ENCODE assay signal across 6 cellular contexts in the genomic region with DNA sequence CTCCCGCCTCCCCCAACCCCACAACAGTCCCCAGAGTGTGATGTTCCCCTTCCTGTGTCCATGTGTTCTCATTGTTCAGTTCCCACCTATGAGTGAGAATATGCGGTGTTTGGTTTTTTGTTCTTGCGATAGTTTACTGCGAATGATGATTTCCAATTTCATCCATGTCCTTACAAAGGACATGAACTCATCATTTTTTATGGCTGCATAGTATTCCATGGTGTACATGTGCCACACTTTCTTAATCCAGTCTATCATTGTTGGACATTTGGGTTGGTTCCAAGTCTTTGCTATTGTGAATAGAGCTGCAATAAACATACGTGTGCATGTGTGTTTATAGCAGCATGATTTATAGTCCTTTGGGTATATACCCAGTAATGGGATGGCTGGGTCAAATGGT. TPM values are rescaled to one million over a fixed set of nuclear protein-coding genes. Genes with fewer than 3 reads are reported as not detected.
DNase-seq lines count a peak whose midpoint lies in the region; ATAC-seq, FAIRE-seq and TF ChIP-seq lines count a peak whose summit lies in the region.
"Not testable (repeated sequence)": the region's sequence is repeated elsewhere in the genome, so short reads cannot be mapped to it uniquely, and the experiment has no call there.

No MANE protein-coding gene starts in this region.

- H3K4me3 Mint-ChIP-seq in T-helper 2 cell treated with Interferon-gamma antibody and Interleukin-4, amounts not matched to agents 5 μg/mL and 100 μg/mL, for 36 hours: peak overlapping the region; percentile 84
- peak overlapping the region; percentile 28 for H3K4me3 Mint-ChIP-seq in activated CD8-positive, alpha-beta memory T cell treated with anti-CD3 and anti-CD28 coated beads, Interleukin-2, amount 10 ng/mL, durations not matched to agents 7 days and 5 days
- H3K4me3 Mint-ChIP-seq in activated T-helper 2 cell treated with anti-CD3 and anti-CD28 coated beads, Interferon-gamma antibody, Interleukin-2, Interleukin-4, amounts not matched to agents 10 μg/mL and 5 μg/mL and 100 μg/mL, durations not matched to agents 14 hours and 24 hours and 36 hours (ENCODE audit: low read depth): peak overlapping the region; percentile 45
- H3K4me3 Mint-ChIP-seq in activated naive CD8-positive, alpha-beta T cell treated with anti-CD3 and anti-CD28 coated beads for 36 hours: peak overlapping the region; percentile 25
- peak overlapping the region; percentile 79 for H3K4me3 Mint-ChIP-seq in type B pancreatic cell

- in situ Hi-C loops in K562 (cut with MboI): not testable (repeated sequence)

- not testable (repeated sequence) for H3K4me3 ChIP-seq in K562

- not testable (repeated sequence) for H3K27ac ChIP-seq in K562 (ENCODE audit: extremely low read depth, low read depth, low read length)

- not testable (repeated sequence) for TF ChIP-seq EP300 in K562 (IDR thresholded peaks at IDR 0.05; ENCODE audit: low read length)

- H3K9ac ChIP-seq in K562 (ENCODE audit: insufficient read depth in 1 of 2, low read depth in 2 of 2, low read length in 2 of 2): not testable (repeated sequence)

- H3K27me3 Mint-ChIP-seq in T-helper 2 cell treated with Interferon-gamma antibody and Interleukin-4, amounts not matched to agents 5 μg/mL and 100 μg/mL, for 36 hours (ENCODE audit: low read depth); activated CD8-positive, alpha-beta memory T cell treated with anti-CD3 and anti-CD28 coated beads, Interleukin-2, amount 10 ng/mL, durations not matched to agents 7 days and 5 days; activated T-helper 2 cell treated with anti-CD3 and anti-CD28 coated beads, Interferon-gamma antibody, Interleukin-2, Interleukin-4, amounts not matched to agents 10 μg/mL and 5 μg/mL and 100 μg/mL, durations not matched to agents 14 hours and 24 hours and 36 hours (ENCODE audit: low read depth); activated naive CD8-positive, alpha-beta T cell treated with anti-CD3 and anti-CD28 coated beads for 36 hours; type B pancreatic cell: not testable (repeated sequence)

- TF ChIP-seq CTCF in K562 (IDR thresholded peaks at IDR 0.05 in 2 of 3, conservative IDR thresholded peaks at IDR 0.05 in 1 of 3; ENCODE audit: insufficient read depth in 2 of 3, low read depth in 1 of 3, low read length in 3 of 3); type B pancreatic cell (conservative IDR thresholded peaks at IDR 0.05): not testable (repeated sequence)

- H3K36me3 ChIP-seq in K562 (ENCODE audit: control insufficient read depth, insufficient read depth, low read length): not testable (repeated sequence)

- peaks cover 62% of the 10 kb centered on the region for H3K4me1 Mint-ChIP-seq in T-helper 2 cell treated with Interferon-gamma antibody and Interleukin-4, amounts not matched to agents 5 μg/mL and 100 μg/mL, for 36 hours (ENCODE audit: low read depth)
- peaks cover 57% of the 10 kb centered on the region for H3K4me1 Mint-ChIP-seq in activated CD8-positive, alpha-beta memory T cell treated with anti-CD3 and anti-CD28 coated beads, Interleukin-2, amount 10 ng/mL, durations not matched to agents 7 days and 5 days
- H3K4me1 Mint-ChIP-seq in activated T-helper 2 cell treated with anti-CD3 and anti-CD28 coated beads, Interferon-gamma antibody, Interleukin-2, Interleukin-4, amounts not matched to agents 10 μg/mL and 5 μg/mL and 100 μg/mL, durations not matched to agents 14 hours and 24 hours and 36 hours (ENCODE audit: low read depth): peaks cover 69% of the 10 kb centered on the region
- peaks cover 41% of the 10 kb centered on the region for H3K4me1 Mint-ChIP-seq in activated naive CD8-positive, alpha-beta T cell treated with anti-CD3 and anti-CD28 coated beads for 36 hours
- H3K4me1 Mint-ChIP-seq in type B pancreatic cell (ENCODE audit: unreplicated experiment): peaks cover 14% of the 10 kb centered on the region

- not testable (repeated sequence) for TF ChIP-seq RAD21 in K562 (CRISPR knock-in tag; conservative IDR thresholded peaks at IDR 0.05 in 1 of 2, IDR thresholded peaks at IDR 0.05 in 1 of 2)

- TF ChIP-seq POLR2A in K562 (conservative IDR thresholded peaks at IDR 0.05): not testable (repeated sequence)

- H3K79me2 ChIP-seq in K562 (ENCODE audit: control insufficient read depth, insufficient read depth, low read length): peaks cover 60% of the 10 kb centered on the region

- intact Hi-C loops in activated T-helper 2 cell treated with anti-CD3 and anti-CD28 coated beads, Interferon-gamma antibody, Interleukin-2, Interleukin-4, amounts not matched to agents 10 μg/mL and 5 μg/mL and 100 μg/mL, durations not matched to agents 14 hours and 24 hours and 36 hours (cut with micrococcal nuclease); K562 (cut with micrococcal nuclease): not testable (repeated sequence)

- H3K9me3 ChIP-seq in K562 (replicated peaks; ENCODE audit: control insufficient read depth, insufficient read depth, low read depth, low read length): not testable (repeated sequence)

- not testable (repeated sequence) for H3K27ac Mint-ChIP-seq in T-helper 2 cell treated with Interferon-gamma antibody and Interleukin-4, amounts not matched to agents 5 μg/mL and 100 μg/mL, for 36 hours; activated CD8-positive, alpha-beta memory T cell treated with anti-CD3 and anti-CD28 coated beads, Interleukin-2, amount 10 ng/mL, durations not matched to agents 7 days and 5 days; activated T-helper 2 cell treated with anti-CD3 and anti-CD28 coated beads, Interferon-gamma antibody, Interleukin-2, Interleukin-4, amounts not matched to agents 10 μg/mL and 5 μg/mL and 100 μg/mL, durations not matched to agents 14 hours and 24 hours and 36 hours; activated naive CD8-positive, alpha-beta T cell treated with anti-CD3 and anti-CD28 coated beads for 36 hours; type B pancreatic cell

- not testable (repeated sequence) for H4K20me1 ChIP-seq in K562 (replicated peaks; ENCODE audit: control insufficient read depth, insufficient read depth, low read length)

- H2AFZ ChIP-seq in K562 (ENCODE audit: low read depth, low read length): not testable (repeated sequence)

- not testable (repeated sequence) for ATAC-seq in activated CD8-positive, alpha-beta memory T cell treated with anti-CD3 and anti-CD28 coated beads, Interleukin-2, amount 10 ng/mL, durations not matched to agents 7 days and 5 days; K562

- not testable (repeated sequence) for H3K9me3 Mint-ChIP-seq in T-helper 2 cell treated with Interferon-gamma antibody and Interleukin-4, amounts not matched to agents 5 μg/mL and 100 μg/mL, for 36 hours; activated CD8-positive, alpha-beta memory T cell treated with anti-CD3 and anti-CD28 coated beads, Interleukin-2, amount 10 ng/mL, durations not matched to agents 7 days and 5 days (ENCODE audit: low read depth); activated T-helper 2 cell treated with anti-CD3 and anti-CD28 coated beads, Interferon-gamma antibody, Interleukin-2, Interleukin-4, amounts not matched to agents 10 μg/mL and 5 μg/mL and 100 μg/mL, durations not matched to agents 14 hours and 24 hours and 36 hours; activated naive CD8-positive, alpha-beta T cell treated with anti-CD3 and anti-CD28 coated beads for 36 hours; type B pancreatic cell

- POLR2A ChIA-PET in K562 (lab: Yijun Ruan, JAX): interaction anchor here (0.6 kb wide), 1 partner anchor 10 kb away, joined by 3 read pairs; no protein-coding TSS in a partner anchor

- H3K4me2 ChIP-seq in K562 (ENCODE audit: insufficient read depth, low read length): not testable (repeated sequence)

- not testable (repeated sequence) for DNase-seq in T-helper 2 cell treated with Interferon-gamma antibody and Interleukin-4, amounts not matched to agents 5 μg/mL and 100 μg/mL, for 36 hours (ENCODE audit: low spot score); activated CD8-positive, alpha-beta memory T cell treated with anti-CD3 and anti-CD28 coated beads, Interleukin-2, amount 10 ng/mL, durations not matched to agents 7 days and 5 days; activated T-helper 2 cell treated with anti-CD3 and anti-CD28 coated beads, Interferon-gamma antibody, Interleukin-2, Interleukin-4, amounts not matched to agents 10 μg/mL and 5 μg/mL and 100 μg/mL, durations not matched to agents 14 hours and 24 hours and 36 hours (ENCODE audit: low spot score); activated naive CD8-positive, alpha-beta T cell treated with anti-CD3 and anti-CD28 coated beads for 36 hours; K562 (ENCODE audit: extremely low read depth in 1 of 4, low spot score in 3 of 4); type B pancreatic cell (ENCODE audit: extremely low spot score, unreplicated experiment)

- H3K27me3 ChIP-seq in K562 (ENCODE audit: control insufficient read depth in 2 of 2, insufficient read depth in 2 of 2, low read length in 2 of 2): not testable (repeated sequence)

- CTCF ChIA-PET in activated CD8-positive, alpha-beta memory T cell treated with anti-CD3 and anti-CD28 coated beads, Interleukin-2, amount 10 ng/mL, durations not matched to agents 7 days and 5 days (lab: Charles Lee): interaction anchor here (2.6 kb wide), 1 partner anchor 11 kb away, joined by 11 read pairs; no protein-coding TSS in a partner anchor
- CTCF ChIA-PET in K562 (lab: Yijun Ruan, JAX; ENCODE audit: low intra/inter-chr PET ratio): not testable (repeated sequence)

- WGBS in K562 (ENCODE audit: insufficient coverage, low coverage, missing lambda C conversion rate): 95% methylated on average over 3 of the region's 5 CpGs

- BruUV-seq in K562 (replicated peaks; lab: Mats Ljungman, UMichigan): not testable (repeated sequence)

- H3K36me3 Mint-ChIP-seq in T-helper 2 cell treated with Interferon-gamma antibody and Interleukin-4, amounts not matched to agents 5 μg/mL and 100 μg/mL, for 36 hours (ENCODE audit: low read depth): peaks cover 47% of the 10 kb centered on the region
- peaks cover 32% of the 10 kb centered on the region for H3K36me3 Mint-ChIP-seq in activated CD8-positive, alpha-beta memory T cell treated with anti-CD3 and anti-CD28 coated beads, Interleukin-2, amount 10 ng/mL, durations not matched to agents 7 days and 5 days
- H3K36me3 Mint-ChIP-seq in activated T-helper 2 cell treated with anti-CD3 and anti-CD28 coated beads, Interferon-gamma antibody, Interleukin-2, Interleukin-4, amounts not matched to agents 10 μg/mL and 5 μg/mL and 100 μg/mL, durations not matched to agents 14 hours and 24 hours and 36 hours (ENCODE audit: low read depth): peaks cover 53% of the 10 kb centered on the region
- H3K36me3 Mint-ChIP-seq in activated naive CD8-positive, alpha-beta T cell treated with anti-CD3 and anti-CD28 coated beads for 36 hours: peaks cover 20% of the 10 kb centered on the region
- peaks cover 17% of the 10 kb centered on the region for H3K36me3 Mint-ChIP-seq in type B pancreatic cell

- not testable (repeated sequence) for H3K9me1 ChIP-seq in K562 (ENCODE audit: control insufficient read depth, insufficient read depth, low read length)

- H3K4me1 ChIP-seq in K562 (replicated peaks in 1 of 2; ENCODE audit: control insufficient read depth in 2 of 2, insufficient read depth in 2 of 2, low read length in 2 of 2): not testable (repeated sequence)

- FAIRE-seq in K562 (lab: Jason Lieb, UNC): not testable (repeated sequence)

RNA-seq across cellular contexts. Expression of a gene that starts 44.8 kb away (rescaled TPM):
- total RNA-seq in activated CD8-positive, alpha-beta memory T cell treated with anti-CD3 and anti-CD28 coated beads, Interleukin-2, amount 10 ng/mL, durations not matched to agents 7 days and 5 days: 10 to 100 TPM; 26.4 to 30.5 TPM
- 28.7 and 29.3 TPM in 2 replicates for total RNA-seq in activated T-helper 2 cell treated with anti-CD3 and anti-CD28 coated beads, Interferon-gamma antibody, Interleukin-2, Interleukin-4, amounts not matched to agents 10 μg/mL and 5 μg/mL and 100 μg/mL, durations not matched to agents 14 hours and 24 hours and 36 hours
- 10 to 100 TPM; 24.9 to 28.1 TPM for total RNA-seq in activated naive CD8-positive, alpha-beta T cell treated with anti-CD3 and anti-CD28 coated beads for 36 hours
- 7.1 and 8.8 TPM in 2 replicates for total RNA-seq in K562 (2011; cell fraction: chromatin; rRNA removed; ENCODE audit: low replicate concordance)
- total RNA-seq in K562 (2011; cell fraction: nucleolus; rRNA removed): 2.8 and 2.9 TPM in 2 replicates
- 6.7 and 16.4 TPM in 2 replicates for total RNA-seq in K562 (2011; cell fraction: nucleoplasm; rRNA removed)
- total RNA-seq in K562 (2014; rRNA removed) (6.4 and 6.9 TPM in 2 replicates), K562 (2014; rRNA removed; fragmentation: Illumina TruSeq; extraction: Trizol) (11.7 and 18.5 TPM in 2 replicates), K562 (2015; rRNA removed; fragmentation: Illumina TruSeq; extraction: Trizol) (8.4 and 10.5 TPM in 2 replicates), K562 (2021) (19.6 and 23.4 TPM in 2 replicates), type B pancreatic cell (ENCODE audit: low replicate concordance) (16.2 and 20.7 TPM in 2 replicates)
- polyA plus RNA-seq in K562 (2011; rRNA removed) (14.9 and 21.8 TPM in 2 replicates), K562 (2014; fragmentation: Illumina TruSeq; extraction: Trizol) (6.8 and 8.8 TPM in 2 replicates), K562 (2014; fragmentation: Nextera tagmentation; extraction: Ambion mirVana) (1 to 10 TPM; 2.3 to 2.6 TPM), K562 (2014; rRNA removed) (9.7 and 12.0 TPM in 2 replicates)
- polyA plus RNA-seq in K562 (2011; cell fraction: cytosol; rRNA removed): 1.6 and 2.8 TPM in 2 replicates
- polyA plus RNA-seq in K562 (2011; cell fraction: nucleus; rRNA removed): 3.7 and 7.0 TPM in 2 replicates
- polyA plus RNA-seq in K562 (2012): 6.8 and 7.4 TPM in 2 replicates
- polyA minus RNA-seq in K562 (2011; rRNA and poly(A)+ RNA removed): 15.1 and 15.8 TPM in 2 replicates
- polyA minus RNA-seq in K562 (2011; cell fraction: cytosol; rRNA and poly(A)+ RNA removed): 5.8 and 11.0 TPM in 2 replicates
- 5.9 and 7.7 TPM in 2 replicates for polyA minus RNA-seq in K562 (2011; cell fraction: nucleus; rRNA and poly(A)+ RNA removed)

RNA-seq across cellular contexts. Expression of a gene that starts 46.6 kb away (rescaled TPM):
- total RNA-seq in activated CD8-positive, alpha-beta memory T cell treated with anti-CD3 and anti-CD28 coated beads, Interleukin-2, amount 10 ng/mL, durations not matched to agents 7 days and 5 days: 1 to 10 TPM; 4.1 to 4.6 TPM
- 3.2 and 6.6 TPM in 2 replicates for total RNA-seq in activated T-helper 2 cell treated with anti-CD3 and anti-CD28 coated beads, Interferon-gamma antibody, Interleukin-2, Interleukin-4, amounts not matched to agents 10 μg/mL and 5 μg/mL and 100 μg/mL, durations not matched to agents 14 hours and 24 hours and 36 hours
- total RNA-seq in activated naive CD8-positive, alpha-beta T cell treated with anti-CD3 and anti-CD28 coated beads for 36 hours: 1 to 10 TPM; 3.8 to 4.7 TPM
- total RNA-seq in K562 (2011; cell fraction: chromatin; rRNA removed; ENCODE audit: low replicate concordance): 6.4 and 7.4 TPM in 2 replicates
- total RNA-seq in K562 (2011; cell fraction: nucleolus; rRNA removed): 5.1 and 7.3 TPM in 2 replicates
- total RNA-seq in K562 (2011; cell fraction: nucleoplasm; rRNA removed): 8.4 and 9.8 TPM in 2 replicates
- total RNA-seq in K562 (2014; rRNA removed): 9.5 and 15.9 TPM in 2 replicates
- total RNA-seq in K562 (2014; rRNA removed; fragmentation: Illumina TruSeq; extraction: Trizol): 12.6 and 13.5 TPM in 2 replicates
- 12.0 and 14.7 TPM in 2 replicates for total RNA-seq in K562 (2015; rRNA removed; fragmentation: Illumina TruSeq; extraction: Trizol)
- total RNA-seq in K562 (2021): 6.1 and 7.0 TPM in 2 replicates
- 16.8 and 19.2 TPM in 2 replicates for polyA plus RNA-seq in K562 (2011; rRNA removed)
- polyA plus RNA-seq in K562 (2011; cell fraction: cytosol; rRNA removed): 4.2 and 7.4 TPM in 2 replicates
- polyA plus RNA-seq in K562 (2011; cell fraction: nucleus; rRNA removed): 5.3 and 9.0 TPM in 2 replicates
- 7.0 and 9.1 TPM in 2 replicates for polyA plus RNA-seq in K562 (2012)
- 17.4 and 19.9 TPM in 2 replicates for polyA plus RNA-seq in K562 (2014; fragmentation: Illumina TruSeq; extraction: Trizol)
- polyA plus RNA-seq in K562 (2014; fragmentation: Nextera tagmentation; extraction: Ambion mirVana): 10 to 100 TPM; 19.3 to 23.2 TPM
- polyA plus RNA-seq in K562 (2014; rRNA removed): 19.0 and 22.7 TPM in 2 replicates
- polyA minus RNA-seq in K562 (2011; rRNA and poly(A)+ RNA removed): 12.5 and 13.7 TPM in 2 replicates
- 4.0 and 4.6 TPM in 2 replicates for polyA minus RNA-seq in K562 (2011; cell fraction: cytosol; rRNA and poly(A)+ RNA removed)
- polyA minus RNA-seq in K562 (2011; cell fraction: nucleus; rRNA and poly(A)+ RNA removed): 5.4 and 7.9 TPM in 2 replicates
- 7.2 and 34.1 TPM in 2 replicates for total RNA-seq in type B pancreatic cell (ENCODE audit: low replicate concordance)

Comparison
In these comparisons a context has a peak if more than half of its experiments do, and no peak if none do; other contexts are left out.
1. H3K4me3 Mint-ChIP-seq: peak in every context shown above with its lines; median percentile 84 in T-helper 2 cell treated with Interferon-gamma antibody and Interleukin-4, amounts not matched to agents 5 μg/mL and 100 μg/mL, for 36 hours; 79 in type B pancreatic cell; 45 in activated T-helper 2 cell treated with anti-CD3 and anti-CD28 coated beads, Interferon-gamma antibody, Interleukin-2, Interleukin-4, amounts not matched to agents 10 μg/mL and 5 μg/mL and 100 μg/mL, durations not matched to agents 14 hours and 24 hours and 36 hours; 28 in activated CD8-positive, alpha-beta memory T cell treated with anti-CD3 and anti-CD28 coated beads, Interleukin-2, amount 10 ng/mL, durations not matched to agents 7 days and 5 days; 25 in activated naive CD8-positive, alpha-beta T cell treated with anti-CD3 and anti-CD28 coated beads for 36 hours.